Comparison of ENCODE assay signal across 8 cellular contexts in genomic region chr3:139677341-139678155, GRCh38. TPM values are rescaled to one million over a fixed set of nuclear protein-coding genes. Genes with fewer than 3 reads are reported as not detected.
DNase-seq lines count a peak whose midpoint lies in the region; ATAC-seq and TF ChIP-seq lines count a peak whose summit lies in the region.

Gene NMNAT3, minus strand, starts transcription at chr3:139677972. Its CDS starts 50,248 bp downstream, at chr3:139627724.

- 2% methylated on average over 67 of the region's 67 CpGs for WGBS in right cardiac atrium
- WGBS in psoas muscle, 3 donors, result 2% methylated on average over 54 to 67 of the region's 67 CpGs

- intact Hi-C loops in right cardiac atrium (cut with DNase I), result no loop called here
- intact Hi-C loops in psoas muscle (cut with DNase I), result loop anchor here in 1 of 2 donors (10.0 kb wide), 1 partner anchor 253 kb away; no protein-coding TSS in a partner anchor
- intact Hi-C loops in upper lobe of right lung (cut with DNase I), result no loop called here

- H3K27me3 ChIP-seq in right cardiac atrium (ENCODE audit: control insufficient read depth, insufficient read depth), result no peaks in the 10 kb centered on the region
- H3K27me3 ChIP-seq in psoas muscle (ENCODE audit: insufficient read depth in 3 of 3, low read length in 2 of 3), result no peaks in the 10 kb centered on the region
- no peaks in the 10 kb centered on the region for H3K27me3 ChIP-seq in upper lobe of right lung

- ATAC-seq in GM21737 (IDR thresholded peaks at IDR 0.05; ENCODE audit: unreplicated experiment) (peak; percentile 99), right cardiac atrium (peak; percentile 100), psoas muscle (peak; percentile 99 to 100 (median 99)), upper lobe of right lung (peak; percentile 99)

- peak within 1 kb of the TSS; percentile 66 for H3K4me3 ChIP-seq in LNCaP clone FGC (ENCODE audit: low read depth, low read length)
- peak within 1 kb of the TSS; percentile 57 for H3K4me3 ChIP-seq in right cardiac atrium (ENCODE audit: low read length)
- H3K4me3 ChIP-seq in psoas muscle, result peak within 1 kb of the TSS; percentile 85
- peak within 1 kb of the TSS; percentile 70 for H3K4me3 ChIP-seq in upper lobe of right lung

- 0 out of 2 replicates have a peak, but pooled peaks have one; percentile 3 for TF ChIP-seq CTCF in LNCaP clone FGC (IDR thresholded peaks at IDR 0.05; ENCODE audit: control insufficient read depth, extremely low read depth, insufficient read depth)
- TF ChIP-seq CTCF in psoas muscle (IDR thresholded peaks at IDR 0.05), result no peak
- TF ChIP-seq CTCF in upper lobe of right lung (IDR thresholded peaks at IDR 0.05), result peak; percentile 14

- H3K9me3 ChIP-seq in right cardiac atrium (ENCODE audit: control insufficient read depth, low read length) (no peaks in the 10 kb centered on the region), psoas muscle (no peaks in the 10 kb centered on the region), upper lobe of right lung (no peaks in the 10 kb centered on the region)

- H3K27ac ChIP-seq in right cardiac atrium (ENCODE audit: low read length), result peak within 1 kb of the TSS; percentile 26
- H3K27ac ChIP-seq in psoas muscle, result peak within 1 kb of the TSS; percentile 83
- H3K27ac ChIP-seq in upper lobe of right lung, result peak within 1 kb of the TSS; percentile 61

- H3K36me3 ChIP-seq in psoas muscle (ENCODE audit: insufficient read depth in 1 of 2, low read depth in 1 of 2), result no peaks in the 10 kb centered on the region
- H3K36me3 ChIP-seq in upper lobe of right lung, result no peaks in the 10 kb centered on the region

- peak; percentile 77 for DNase-seq in DMS153 treated with DMSO at 0.1 percent for 48 hours (lab: John Stamatoyannopoulos, UW; ENCODE audit: unreplicated experiment)
- DNase-seq in LNCaP clone FGC (ENCODE audit: low read depth), result no peak
- DNase-seq in SKM-1 treated with dmso at 0.1 percent for 144 hours (lab: John Stamatoyannopoulos, UW; ENCODE audit: unreplicated experiment), result peak; percentile 44
- peak; percentile 16 for DNase-seq in amniotic epithelial cell (ENCODE audit: low read depth)
- DNase-seq in right cardiac atrium, result peak; percentile 90 to 96 (median 94)
- DNase-seq in psoas muscle, result peak; percentile 84 to 90
- DNase-seq in upper lobe of right lung, result peak; percentile 95

- no peaks in the 10 kb centered on the region for H3K4me1 ChIP-seq in right cardiac atrium (ENCODE audit: control insufficient read depth, insufficient read depth, low read length)
- peaks cover 5% of the 10 kb centered on the region for H3K4me1 ChIP-seq in psoas muscle
- peaks cover 10% of the 10 kb centered on the region for H3K4me1 ChIP-seq in upper lobe of right lung

RNA-seq across cellular contexts. Expression of gene NMNAT3, which starts in this region (rescaled TPM):
- total RNA-seq in right cardiac atrium, result 10 to 100 TPM in 3 of 4 donors, 1 to 10 TPM in 1; 9.6 to 19.2 (median 16.9) TPM
- 12.3 TPM for polyA plus RNA-seq in right cardiac atrium
- 1 to 10 TPM; 6.0 to 9.8 (median 9.3) TPM for total RNA-seq in psoas muscle
- polyA plus RNA-seq in psoas muscle, result 10 to 100 TPM in 1 of 3 donors, 1 to 10 TPM in 2; 6.0 to 14.2 (median 8.1) TPM
- total RNA-seq in upper lobe of right lung, result 4.6 TPM

Comparison
In these comparisons a context has a peak if more than half of its experiments do, and no peak if none do; other contexts are left out.
1. H3K27ac ChIP-seq: peak in every context shown above with its lines; median percentile 83 in psoas muscle; 61 in upper lobe of right lung; 26 in right cardiac atrium.